ENCODE assay signal across 9 cellular contexts in the genomic region with DNA sequence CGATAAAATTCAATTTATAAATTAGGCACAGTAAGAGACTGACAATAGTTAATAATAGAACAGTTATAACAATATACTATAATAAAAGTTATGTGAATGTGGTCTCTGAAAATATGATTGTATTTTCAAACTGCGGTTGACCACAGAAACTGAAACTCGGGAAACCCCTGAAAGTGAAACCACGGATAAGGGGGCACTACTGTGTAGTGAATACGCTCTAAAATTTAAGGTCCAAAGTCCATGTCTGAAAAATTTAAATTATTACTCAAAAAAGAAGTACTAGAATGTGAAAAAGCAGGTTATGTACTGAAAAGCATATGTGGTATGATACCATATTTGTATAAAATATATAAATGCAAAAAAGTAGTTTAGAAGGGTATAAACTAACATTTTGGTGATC. TPM values are rescaled to one million over a fixed set of nuclear protein-coding genes. Genes with fewer than 3 reads are reported as not detected.
A peak's percentile ranks its signal among the peaks of the same experiment; 100 is the strongest.
DNase-seq lines count a peak whose midpoint lies in the region; ATAC-seq, FAIRE-seq and TF ChIP-seq lines count a peak whose summit lies in the region.
"Had no signal": no experiment of that assay in that cellular context is flagged by ENCODE, and none has a peak within 500 bp of the region (broad histone marks: within the 10 kb centered on the region; RNA-seq: fewer than 3 reads in every experiment).

No MANE protein-coding gene starts in this region.

- peak overlapping the region; percentile 95 for H3K4me3 ChIP-seq in AG09309 (ENCODE audit: control insufficient read depth, low read depth, low read length)

- DNase-seq in AG09309 (ENCODE audit: low read depth) = no peak
- peak; percentile 14 for DNase-seq in LoVo (ENCODE audit: low spot score)
- DNase-seq in myocyte (ENCODE audit: low read depth) = peak; percentile 32
- DNase-seq in ureter (ENCODE audit: low spot score) = no peak
- DNase-seq in NCI-H1417 treated with DMSO at 0.1 percent for 48 hours (lab: John Stamatoyannopoulos, UW) = no peak
- DNase-seq in NCI-H1092 treated with DMSO at 0.1 percent for 48 hours (lab: John Stamatoyannopoulos, UW) = no peak

- ATAC-seq in HG02938 (IDR thresholded peaks at IDR 0.05; ENCODE audit: unreplicated experiment) = no peak

- no peak for TF ChIP-seq CTCF in AG09309 (IDR thresholded peaks at IDR 0.05; ENCODE audit: control insufficient read depth, insufficient read depth, low read depth, low read length, missing control alignments)

- FAIRE-seq in colon (lab: Jason Lieb, UNC) = peak; percentile 31
- FAIRE-seq: TTC549 had no signal

RNA-seq across cellular contexts. Expression of gene SMIM14, which starts 1.9 kb away (rescaled TPM):
- 16.1 and 25.4 TPM in 2 replicates for total RNA-seq in myocyte
- 14.3 TPM for polyA plus RNA-seq in myocyte (2012)
- 48.6 TPM for total RNA-seq in ureter

Comparison
In these comparisons a context has a peak if more than half of its experiments do, and no peak if none do; other contexts are left out.
1. DNase-seq: peak in LoVo (single experiment) and myocyte (single experiment); none in AG09309 (single experiment), ureter (single experiment), NCI-H1417 treated with DMSO at 0.1 percent for 48 hours (single experiment) and NCI-H1092 treated with DMSO at 0.1 percent for 48 hours (single experiment).